In genomic region chr9:4662989-4663792, GRCh38 we compare ENCODE assay signal across 8 cellular contexts. TPM values are rescaled to one million over a fixed set of nuclear protein-coding genes. Genes with fewer than 3 reads are reported as not detected.
DNase-seq lines count a peak whose midpoint lies in the region; ATAC-seq, FAIRE-seq and TF ChIP-seq lines count a peak whose summit lies in the region.

No MANE protein-coding gene starts in this region.

- H3K4me1 ChIP-seq in OCI-LY1 (ENCODE audit: insufficient read depth, low read length, severe bottlenecking) = peaks cover 53% of the 10 kb centered on the region

- H3K9me3 Mint-ChIP-seq in effector memory CD8-positive, alpha-beta T cell = peaks cover 0 to 2% of the 10 kb centered on the region in 2 donors

- H2AFZ ChIP-seq in OCI-LY1 (ENCODE audit: low read length) = no peak overlapping the region
- peak overlapping the region; percentile 78 for H2AFZ ChIP-seq in neural cell (ENCODE audit: low read depth, low read length)

- H3K79me2 ChIP-seq in OCI-LY1 (ENCODE audit: insufficient read depth, low read length) (no peaks in the 10 kb centered on the region), neural cell (replicated peaks; ENCODE audit: insufficient read depth, low read length) (no peaks in the 10 kb centered on the region)

- no peaks in the 10 kb centered on the region for H4K20me1 ChIP-seq in OCI-LY1 (ENCODE audit: insufficient read depth, low read length)
- no peaks in the 10 kb centered on the region for H4K20me1 ChIP-seq in neural cell (ENCODE audit: insufficient read depth)

- no peak for TF ChIP-seq CTCF in OCI-LY1 (IDR thresholded peaks at IDR 0.05; ENCODE audit: low read length)
- no peak for TF ChIP-seq CTCF in neural cell (IDR thresholded peaks at IDR 0.05; ENCODE audit: poor library complexity, severe bottlenecking)

- H3K9ac ChIP-seq in OCI-LY1 (ENCODE audit: low read length) (peak overlapping the region; percentile 75; the same call in 1 of the 2 replicates), neural cell (ENCODE audit: low read length) (peak overlapping the region; percentile 84)

- no peak for FAIRE-seq in GM12891 (lab: Jason Lieb, UNC)

- TF ChIP-seq RAD21 in neural cell (conservative IDR thresholded peaks at IDR 0.05) = no peak

- peak overlapping the region; percentile 90 for H3K4me3 ChIP-seq in OCI-LY1 (ENCODE audit: low read depth, low read length, poor library complexity, severe bottlenecking)
- peak overlapping the region; percentile 98 for H3K4me3 ChIP-seq in neural cell (ENCODE audit: low read length)

- no peaks in the 10 kb centered on the region for H3K27me3 Mint-ChIP-seq in effector memory CD8-positive, alpha-beta T cell

- peak; percentile 9 for DNase-seq in SIG-M5 treated with dmso at 0.1 percent for 504 hours (lab: John Stamatoyannopoulos, UW; ENCODE audit: unreplicated experiment)
- DNase-seq in SIG-M5 (lab: John Stamatoyannopoulos, UW) = no peak
- peak in 2 of 3 experiments; percentile 5 to 12 for DNase-seq in effector memory CD8-positive, alpha-beta T cell
- no peak for DNase-seq in GM12891 (ENCODE audit: insufficient read length, low spot score)
- DNase-seq in EL = no peak
- DNase-seq in inferior parietal cortex (ENCODE audit: extremely low spot score) = no peak

- ATAC-seq in effector memory CD8-positive, alpha-beta T cell (replicated peaks) = peak; percentile 37

- H3K9me3 ChIP-seq in OCI-LY1 (ENCODE audit: low read length) = no peaks in the 10 kb centered on the region
- H3K9me3 ChIP-seq in neural cell (ENCODE audit: low read length) = no peaks in the 10 kb centered on the region

- no peaks in the 10 kb centered on the region for H3K9me2 ChIP-seq in OCI-LY1 (ENCODE audit: low read depth, low read length)
- no peaks in the 10 kb centered on the region for H3K9me2 ChIP-seq in neural cell (ENCODE audit: insufficient read depth, low read length)

- peaks cover 42 to 64% of the 10 kb centered on the region in 2 donors for H3K4me1 Mint-ChIP-seq in effector memory CD8-positive, alpha-beta T cell (ENCODE audit: low read depth in 2 of 2)

- peak overlapping the region; percentile 95 to 96 for H3K27ac Mint-ChIP-seq in effector memory CD8-positive, alpha-beta T cell

- no peaks in the 10 kb centered on the region for H3K36me3 ChIP-seq in OCI-LY1 (ENCODE audit: insufficient read depth, low read length)
- H3K36me3 ChIP-seq in neural cell (ENCODE audit: insufficient read depth, low read length) = no peaks in the 10 kb centered on the region

- peak overlapping the region; percentile 86 to 94 for H3K4me3 Mint-ChIP-seq in effector memory CD8-positive, alpha-beta T cell

- no peak for TF ChIP-seq EP300 in neural cell (conservative IDR thresholded peaks at IDR 0.05; ENCODE audit: poor library complexity, severe bottlenecking)

- TF ChIP-seq POLR2A in GM12891 (IDR thresholded peaks at IDR 0.05; ENCODE audit: low read depth, low read length) = no peak

- H3K27me3 ChIP-seq in OCI-LY1 (ENCODE audit: insufficient read depth, low read length) (no peaks in the 10 kb centered on the region), neural cell (ENCODE audit: insufficient read depth, low read depth, low read length) (no peaks in the 10 kb centered on the region)

- no peaks in the 10 kb centered on the region for H3F3A ChIP-seq in OCI-LY1 (ENCODE audit: insufficient read depth, low read length)
- no peaks in the 10 kb centered on the region for H3F3A ChIP-seq in neural cell (ENCODE audit: insufficient read depth, low read length, poor library complexity, severe bottlenecking)

- H3K4me2 ChIP-seq in OCI-LY1 (ENCODE audit: low read length) = peak overlapping the region; percentile 72
- peak overlapping the region; percentile 94 for H3K4me2 ChIP-seq in neural cell (ENCODE audit: low read length)

- no peak overlapping the region for H3K27ac ChIP-seq in OCI-LY1 (ENCODE audit: low read depth, low read length, poor library complexity, severe bottlenecking)
- peak overlapping the region; percentile 42 for H3K27ac ChIP-seq in neural cell (ENCODE audit: low read length)

- peaks cover 17% of the 10 kb centered on the region for H3K36me3 Mint-ChIP-seq in effector memory CD8-positive, alpha-beta T cell (ENCODE audit: insufficient read depth)

TF ChIP-seq in neural cell, 6 proteins besides CTCF, POLR2A, EP300 and RAD21:
- TF ChIP-seq MXI1 (conservative IDR thresholded peaks at IDR 0.05; ENCODE audit: poor library complexity, severe bottlenecking) (no peak), SMC3 (conservative IDR thresholded peaks at IDR 0.05; ENCODE audit: poor library complexity) (no peak), TAF1 (IDR thresholded peaks at IDR 0.05; ENCODE audit: low read depth) (no peak), EZH2 (IDR thresholded peaks at IDR 0.05; ENCODE audit: borderline replicate concordance, insufficient read depth, low read length, poor library complexity, severe bottlenecking) (no peak), POLR2AphosphoS5 (IDR thresholded peaks at IDR 0.05) (no peak)
- TF ChIP-seq, protein P1, sequence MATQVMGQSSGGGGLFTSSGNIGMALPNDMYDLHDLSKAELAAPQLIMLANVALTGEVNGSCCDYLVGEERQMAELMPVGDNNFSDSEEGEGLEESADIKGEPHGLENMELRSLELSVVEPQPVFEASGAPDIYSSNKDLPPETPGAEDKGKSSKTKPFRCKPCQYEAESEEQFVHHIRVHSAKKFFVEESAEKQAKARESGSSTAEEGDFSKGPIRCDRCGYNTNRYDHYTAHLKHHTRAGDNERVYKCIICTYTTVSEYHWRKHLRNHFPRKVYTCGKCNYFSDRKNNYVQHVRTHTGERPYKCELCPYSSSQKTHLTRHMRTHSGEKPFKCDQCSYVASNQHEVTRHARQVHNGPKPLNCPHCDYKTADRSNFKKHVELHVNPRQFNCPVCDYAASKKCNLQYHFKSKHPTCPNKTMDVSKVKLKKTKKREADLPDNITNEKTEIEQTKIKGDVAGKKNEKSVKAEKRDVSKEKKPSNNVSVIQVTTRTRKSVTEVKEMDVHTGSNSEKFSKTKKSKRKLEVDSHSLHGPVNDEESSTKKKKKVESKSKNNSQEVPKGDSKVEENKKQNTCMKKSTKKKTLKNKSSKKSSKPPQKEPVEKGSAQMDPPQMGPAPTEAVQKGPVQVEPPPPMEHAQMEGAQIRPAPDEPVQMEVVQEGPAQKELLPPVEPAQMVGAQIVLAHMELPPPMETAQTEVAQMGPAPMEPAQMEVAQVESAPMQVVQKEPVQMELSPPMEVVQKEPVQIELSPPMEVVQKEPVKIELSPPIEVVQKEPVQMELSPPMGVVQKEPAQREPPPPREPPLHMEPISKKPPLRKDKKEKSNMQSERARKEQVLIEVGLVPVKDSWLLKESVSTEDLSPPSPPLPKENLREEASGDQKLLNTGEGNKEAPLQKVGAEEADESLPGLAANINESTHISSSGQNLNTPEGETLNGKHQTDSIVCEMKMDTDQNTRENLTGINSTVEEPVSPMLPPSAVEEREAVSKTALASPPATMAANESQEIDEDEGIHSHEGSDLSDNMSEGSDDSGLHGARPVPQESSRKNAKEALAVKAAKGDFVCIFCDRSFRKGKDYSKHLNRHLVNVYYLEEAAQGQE (IDR thresholded peaks at IDR 0.05; ENCODE audit: borderline replicate concordance) = no peak

TF ChIP-seq in GM12891, 5 proteins besides CTCF, POLR2A, EP300 and RAD21:
- TF ChIP-seq PAX5 (IDR thresholded peaks at IDR 0.05; ENCODE audit: insufficient read depth, low read length, severe bottlenecking) = no peak
- TF ChIP-seq POLR2AphosphoS5 (IDR thresholded peaks at IDR 0.05; ENCODE audit: low read depth, low read length) = no peak

RNA-seq across cellular contexts. Expression of gene PLPP6, which starts 1.1 kb away (rescaled TPM):
- polyA plus RNA-seq in neural cell = 22.3 and 26.3 TPM in 2 replicates
- 28.7 and 30.9 TPM in 2 replicates for polyA minus RNA-seq in neural cell
- polyA plus RNA-seq in GM12891 (2012; ENCODE audit: low read depth, missing spikeins) = 4.3 TPM

RNA-seq across cellular contexts. Expression of gene SPATA6L, which starts 3.1 kb away (rescaled TPM):
- polyA plus RNA-seq in neural cell = 0.58 and 0.89 TPM in 2 replicates
- polyA minus RNA-seq in neural cell = 1.4 and 1.7 TPM in 2 replicates
- 0.90 TPM for polyA plus RNA-seq in GM12891 (2012; ENCODE audit: low read depth, missing spikeins)

RNA-seq across cellular contexts. Expression of gene CDC37L1, which starts 16.2 kb away (rescaled TPM):
- 25.0 and 34.7 TPM in 2 replicates for polyA plus RNA-seq in neural cell
- polyA minus RNA-seq in neural cell = 47.5 and 51.7 TPM in 2 replicates
- 5.6 TPM for polyA plus RNA-seq in GM12891 (2012; ENCODE audit: low read depth, missing spikeins)

Comparison
In these comparisons a context has a peak if more than half of its experiments do, and no peak if none do; other contexts are left out.
1. DNase-seq: peak in SIG-M5 treated with dmso at 0.1 percent for 504 hours (single experiment) and effector memory CD8-positive, alpha-beta T cell (2 of 3); none in SIG-M5 (single experiment), GM12891 (single experiment), EL (single experiment) and inferior parietal cortex (single experiment).